ENCODE assay signal across 25 cellular contexts in genomic region chrX:97668126-97668525, GRCh38.
"Had no signal": no experiment of that assay in that cellular context is flagged by ENCODE, and none has a peak within 500 bp of the region (broad histone marks: within the 10 kb centered on the region; RNA-seq: fewer than 3 reads in every experiment).

No MANE protein-coding gene starts in this region.

- H3K27me3 ChIP-seq: neural progenitor cell, ovary, stomach, thyroid gland, tibial nerve, upper lobe of left lung, vagina had no signal

- H3K9me3 ChIP-seq: ovary, psoas muscle, stomach, thoracic aorta, thyroid gland, tibial nerve, upper lobe of left lung, vagina had no signal

- H3K4me1 ChIP-seq: parathyroid adenoma, psoas muscle, stomach, thyroid gland, tibial nerve, upper lobe of left lung, vagina had no signal

- DNase-seq: natural killer cell; occipital lobe; ovary; posterior cingulate gyrus; psoas muscle; right cardiac atrium; small intestine; stimulated activated CD4-positive, alpha-beta T cell treated with anti-CD3 and anti-CD28 coated beads, Interleukin-15, amount 100 ng/mL, for 24 hours; stimulated activated CD4-positive, alpha-beta T cell treated with anti-CD3 and anti-CD28 coated beads, Interleukin-2, amount 100 ng/mL, for 24 hours; stimulated activated CD4-positive, alpha-beta T cell treated with anti-CD3 and anti-CD28 coated beads, Interleukin-2, amount 100 ng/mL, for 48 hours; stimulated activated CD4-positive, alpha-beta T cell treated with anti-CD3 and anti-CD28 coated beads, Interleukin-4, amount 100 ng/mL, for 24 hours; stimulated activated naive B cell treated with anti-CD40 and anti-IgM and Interleukin-4, amounts not matched to agents 10 μg/mL and 1 μg/mL and 100 μg/mL, for 72 hours; stimulated activated naive CD4-positive, alpha-beta T cell treated with Interleukin-2 at 50 U/mL for 16 hours; stomach; thyroid gland; trophoblast cell; upper lobe of left lung had no signal

- H3K4me2 ChIP-seq: neural progenitor cell had no signal

- H3K27ac ChIP-seq: neural progenitor cell, ovary, parathyroid adenoma, psoas muscle, stomach, thoracic aorta, thyroid gland, tibial nerve, upper lobe of left lung, vagina had no signal

- H3K4me3 ChIP-seq: neural progenitor cell, ovary, psoas muscle, stomach, thoracic aorta, thyroid gland, tibial nerve, upper lobe of left lung, vagina had no signal

- H3K9ac ChIP-seq: neural progenitor cell, parathyroid adenoma had no signal

- ATAC-seq: natural killer cell; psoas muscle; right cardiac atrium; sciatic nerve; stimulated activated effector memory CD8-positive, alpha-beta T cell treated with anti-CD3 and anti-CD28 coated beads, Interleukin-12 subunit alpha, Interleukin-12 subunit beta, amount 100 ng/mL, for 72 hours; stimulated activated naive B cell treated with anti-CD40 and anti-IgM and Interleukin-4, amounts not matched to agents 10 μg/mL and 1 μg/mL and 100 μg/mL, for 72 hours had no signal

- FAIRE-seq: small intestine, urothelium cell line had no signal

- H3K36me3 ChIP-seq: neural progenitor cell, ovary, stomach, thoracic aorta, thyroid gland, tibial nerve, upper lobe of left lung, vagina had no signal
